In the genomic region with DNA sequence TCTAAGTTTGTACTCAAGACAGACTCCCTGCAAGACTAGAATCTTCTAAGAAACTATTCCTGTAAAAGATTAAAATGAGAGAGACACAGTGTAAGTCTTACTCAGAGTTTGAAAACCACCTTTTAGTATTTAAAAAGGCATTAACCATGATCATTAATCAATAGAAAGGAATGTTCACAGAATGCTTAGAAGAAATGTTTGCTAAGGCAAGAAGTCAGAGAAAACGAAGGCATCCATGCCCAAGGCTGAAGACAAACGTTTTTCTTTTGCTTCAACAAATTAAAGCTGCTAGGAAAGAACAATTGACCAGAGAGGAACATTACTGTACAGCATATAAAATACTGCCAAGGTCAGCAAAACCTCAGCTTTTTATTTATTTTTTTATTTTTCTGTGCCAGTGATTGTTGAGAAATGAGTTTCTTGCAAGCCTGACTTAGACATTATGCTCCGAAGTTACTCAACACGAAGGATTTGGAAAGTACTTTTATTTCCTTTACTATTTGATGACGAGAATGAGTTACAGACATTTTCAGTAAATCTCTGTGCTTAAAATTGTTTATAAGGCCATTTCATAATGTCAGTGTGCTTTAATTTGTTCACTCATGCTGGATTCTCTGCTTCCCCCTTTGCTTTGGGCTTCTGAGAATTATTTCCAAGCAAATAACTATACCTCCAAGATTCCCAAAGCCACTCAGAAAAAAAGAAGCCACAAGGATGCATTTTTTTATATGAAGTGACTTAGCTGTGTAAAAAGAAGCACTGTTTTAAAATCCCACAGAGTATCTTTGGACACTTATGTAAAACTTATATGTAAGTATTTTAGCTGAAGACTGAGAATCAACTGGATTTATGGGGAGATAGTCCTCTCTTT, we compare ENCODE assay signal across 1 cellular context.
A peak's percentile ranks its signal among the peaks of the same experiment; 100 is the strongest.
TF ChIP-seq lines count a peak whose summit lies in the region.

No MANE protein-coding gene starts in this region.

TF ChIP-seq in endothelial cell of umbilical vein, 7 proteins besides CTCF, POLR2A, EP300 and RAD21:
- TF ChIP-seq POLR2AphosphoS5 (IDR thresholded peaks at IDR 0.05; ENCODE audit: insufficient read depth, low read depth, low read length): peak; percentile 39
- TF ChIP-seq GATA2 (IDR thresholded peaks at IDR 0.05; ENCODE audit: insufficient read depth, insufficient read length, low read depth, low read length): no peak
TF ChIP-seq in endothelial cell of umbilical vein: peak in this region for 1.
